ENCODE assay signal across 13 cellular contexts in genomic region chr1:226107471-226108460, GRCh38. TPM values are rescaled to one million over a fixed set of nuclear protein-coding genes. Genes with fewer than 3 reads are reported as not detected.
A peak's percentile ranks its signal among the peaks of the same experiment; 100 is the strongest.
DNase-seq lines count a peak whose midpoint lies in the region; ATAC-seq and TF ChIP-seq lines count a peak whose summit lies in the region.
"Had no signal": no experiment of that assay in that cellular context is flagged by ENCODE, and none has a peak within 500 bp of the region (broad histone marks: within the 10 kb centered on the region; RNA-seq: fewer than 3 reads in every experiment).

No MANE protein-coding gene starts in this region.

- intact Hi-C loops in activated B cell treated with CpG ODN at 0.5 μM for 24 hours (cut with micrococcal nuclease), result no loop called here

- H3K9ac ChIP-seq in BLaER1 treated with 17β-estradiol and CSF1 and Interleukin-3, amounts not matched to agents 10 nM and 100 nM, result peak overlapping the region in 1 of 11 experiments; percentile 23; a peak in 2 of 22 replicates

- TF ChIP-seq CTCF in GM13976 (IDR thresholded peaks at IDR 0.05; ENCODE audit: borderline replicate concordance, control extremely low read depth, extremely low read depth, insufficient read depth, missing control alignments), result peak; percentile 43
- TF ChIP-seq CTCF in activated B cell treated with CpG ODN at 0.5 μM for 24 hours (IDR thresholded peaks at IDR 0.05), result no peak

- peak overlapping the region; percentile 53 for H3K4me3 Mint-ChIP-seq in activated B cell treated with CpG ODN at 0.5 μM for 24 hours
- H3K4me3 Mint-ChIP-seq in natural killer cell treated with Interleukin-12 subunit alpha and Interleukin-12 subunit beta and Interleukin-15 and Interleukin-18, amount 100 ng/mL, for 72 hours, result no peak overlapping the region
- no peak overlapping the region for H3K4me3 Mint-ChIP-seq in stimulated activated naive CD8-positive, alpha-beta T cell treated with anti-CD3 and anti-CD28 coated beads, Interleukin-15, amount 100 ng/mL, for 72 hours

- H3K27ac ChIP-seq in BLaER1 treated with 17β-estradiol and CSF1 and Interleukin-3, amounts not matched to agents 10 nM and 100 nM, result no peak overlapping the region

- no peaks in the 10 kb centered on the region for H3K36me3 ChIP-seq in BLaER1 treated with 17β-estradiol and CSF1 and Interleukin-3, amounts not matched to agents 10 nM and 100 nM
- H3K36me3 ChIP-seq: sigmoid colon had no signal

- in situ Hi-C loops in GM13976 (cut with MboI; ENCODE audit: low sequenced_read_pairs, unreplicated experiment), result no loop called here

- H3K9me3 ChIP-seq in BLaER1 treated with 17β-estradiol and CSF1 and Interleukin-3, amounts not matched to agents 10 nM and 100 nM (replicated peaks in 1 of 11), result no peaks in the 10 kb centered on the region
- H3K9me3 ChIP-seq: sigmoid colon had no signal

- peaks cover 41% of the 10 kb centered on the region for H3K4me1 Mint-ChIP-seq in activated B cell treated with CpG ODN at 0.5 μM for 24 hours
- H3K4me1 Mint-ChIP-seq in natural killer cell treated with Interleukin-12 subunit alpha and Interleukin-12 subunit beta and Interleukin-15 and Interleukin-18, amount 100 ng/mL, for 72 hours (ENCODE audit: low read depth in 2 of 2), result peaks cover 32 to 40% of the 10 kb centered on the region in 2 donors
- H3K4me1 Mint-ChIP-seq in stimulated activated naive CD8-positive, alpha-beta T cell treated with anti-CD3 and anti-CD28 coated beads, Interleukin-15, amount 100 ng/mL, for 72 hours, result peaks cover 31% of the 10 kb centered on the region

- CTCF ChIA-PET in activated B cell treated with CpG ODN at 0.5 μM for 24 hours (lab: Charles Lee), result interaction anchor here (1.2 to 5.1 kb wide), 4 partner anchors 11 to 300 kb away, joined by 3 to 73 read pairs (median 17); partner anchors contain the start of gene PARP1

- H3K4me2 ChIP-seq in BLaER1 treated with 17β-estradiol and CSF1 and Interleukin-3, amounts not matched to agents 10 nM and 100 nM, result peak overlapping the region in 9 of 11 experiments; percentile 6 to 88 (median 27); a peak in 11 of 22 replicates

- H3K4me3 ChIP-seq in BLaER1 treated with 17β-estradiol and CSF1 and Interleukin-3, amounts not matched to agents 10 nM and 100 nM, result no peak overlapping the region
- H3K4me3 ChIP-seq: sigmoid colon had no signal

- H4K20me1 ChIP-seq in BLaER1 treated with 17β-estradiol and CSF1 and Interleukin-3, amounts not matched to agents 10 nM and 100 nM, result peaks cover 0 to 5% (median 0%) of the 10 kb centered on the region in 11 experiments; a peak in 1 of 22 replicates

- POLR2A ChIA-PET in activated B cell treated with CpG ODN at 0.5 μM for 24 hours (lab: Charles Lee), result interaction anchor here (0.6 to 5.7 kb wide), 9 partner anchors 14 to 1739 kb away, joined by 3 to 182 read pairs (median 57); partner anchors contain the start of genes H3-3A and SDE2

- no peaks in the 10 kb centered on the region for H3K27me3 Mint-ChIP-seq in activated B cell treated with CpG ODN at 0.5 μM for 24 hours
- peaks cover 0 to 2% of the 10 kb centered on the region in 2 donors for H3K27me3 Mint-ChIP-seq in natural killer cell treated with Interleukin-12 subunit alpha and Interleukin-12 subunit beta and Interleukin-15 and Interleukin-18, amount 100 ng/mL, for 72 hours
- no peaks in the 10 kb centered on the region for H3K27me3 Mint-ChIP-seq in stimulated activated naive CD8-positive, alpha-beta T cell treated with anti-CD3 and anti-CD28 coated beads, Interleukin-15, amount 100 ng/mL, for 72 hours

- peaks cover 30 to 49% (median 41%) of the 10 kb centered on the region in 10 experiments for H3K4me1 ChIP-seq in BLaER1 treated with 17β-estradiol and CSF1 and Interleukin-3, amounts not matched to agents 10 nM and 100 nM

- no peaks in the 10 kb centered on the region for H3K9me3 Mint-ChIP-seq in activated B cell treated with CpG ODN at 0.5 μM for 24 hours
- H3K9me3 Mint-ChIP-seq in natural killer cell treated with Interleukin-12 subunit alpha and Interleukin-12 subunit beta and Interleukin-15 and Interleukin-18, amount 100 ng/mL, for 72 hours, result no peaks in the 10 kb centered on the region
- H3K9me3 Mint-ChIP-seq in stimulated activated naive CD8-positive, alpha-beta T cell treated with anti-CD3 and anti-CD28 coated beads, Interleukin-15, amount 100 ng/mL, for 72 hours, result no peaks in the 10 kb centered on the region

- H3K27me3 ChIP-seq in BLaER1 treated with 17β-estradiol and CSF1 and Interleukin-3, amounts not matched to agents 10 nM and 100 nM, result no peaks in the 10 kb centered on the region
- H3K27me3 ChIP-seq: sigmoid colon had no signal

- peak; percentile 59 for DNase-seq in GM13976 (ENCODE audit: low spot score)
- DNase-seq in activated B cell treated with CpG ODN at 0.5 μM for 24 hours, result no peak
- DNase-seq in natural killer cell treated with Interleukin-12 subunit alpha and Interleukin-12 subunit beta and Interleukin-15 and Interleukin-18, amount 100 ng/mL, for 72 hours (ENCODE audit: low spot score), result no peak
- no peak for DNase-seq in stimulated activated naive CD8-positive, alpha-beta T cell treated with anti-CD3 and anti-CD28 coated beads, Interleukin-15, amount 100 ng/mL, for 72 hours
- no peak for DNase-seq in mucosa of gallbladder (ENCODE audit: low spot score)
- no peak for DNase-seq in activated CD4-positive, alpha-beta T cell treated with anti-CD3 and anti-CD28 coated beads for 4 hours
- DNase-seq: activated CD4-positive, alpha-beta T cell treated with anti-CD3 and anti-CD28 coated beads, Interleukin-2, amount 50 U/mL, for 4 hours; anterior cingulate cortex; NCI-H187; SHP77; sigmoid colon had no signal

- H3K27ac Mint-ChIP-seq in activated B cell treated with CpG ODN at 0.5 μM for 24 hours, result peak overlapping the region; percentile 67
- H3K27ac Mint-ChIP-seq in natural killer cell treated with Interleukin-12 subunit alpha and Interleukin-12 subunit beta and Interleukin-15 and Interleukin-18, amount 100 ng/mL, for 72 hours, result peak overlapping the region; percentile 13 to 79
- peak overlapping the region in 1 of 2 donors; percentile 3 for H3K27ac Mint-ChIP-seq in stimulated activated naive CD8-positive, alpha-beta T cell treated with anti-CD3 and anti-CD28 coated beads, Interleukin-15, amount 100 ng/mL, for 72 hours

- ATAC-seq in activated B cell treated with CpG ODN at 0.5 μM for 24 hours (ENCODE audit: low read depth) (no peak), GM18498 (IDR thresholded peaks at IDR 0.05; ENCODE audit: unreplicated experiment) (no peak)
- no peak for ATAC-seq in natural killer cell treated with Interleukin-12 subunit alpha and Interleukin-12 subunit beta and Interleukin-15 and Interleukin-18, amount 100 ng/mL, for 72 hours
- no peak for ATAC-seq in stimulated activated naive CD8-positive, alpha-beta T cell treated with anti-CD3 and anti-CD28 coated beads, Interleukin-15, amount 100 ng/mL, for 72 hours

- no peaks in the 10 kb centered on the region for H3K36me3 Mint-ChIP-seq in activated B cell treated with CpG ODN at 0.5 μM for 24 hours (ENCODE audit: low read depth)
- no peaks in the 10 kb centered on the region for H3K36me3 Mint-ChIP-seq in natural killer cell treated with Interleukin-12 subunit alpha and Interleukin-12 subunit beta and Interleukin-15 and Interleukin-18, amount 100 ng/mL, for 72 hours

RNA-seq across cellular contexts. Expression of gene H3-3A, which starts 45.2 kb away (rescaled TPM):
- total RNA-seq in activated B cell treated with CpG ODN at 0.5 μM for 24 hours, result 600 and 642 TPM in 2 replicates
- total RNA-seq in natural killer cell treated with Interleukin-12 subunit alpha and Interleukin-12 subunit beta and Interleukin-15 and Interleukin-18, amount 100 ng/mL, for 72 hours, result 100 to 1,000 TPM; 174 to 259 TPM
- 492 TPM for total RNA-seq in mucosa of gallbladder
